8 cellular contexts compared by ENCODE assay signal in genomic region chr20:13638496-13639477, GRCh38. TPM values are rescaled to one million over a fixed set of nuclear protein-coding genes. Genes with fewer than 3 reads are reported as not detected.
A peak's percentile ranks its signal among the peaks of the same experiment; 100 is the strongest.
DNase-seq lines count a peak whose midpoint lies in the region; FAIRE-seq and TF ChIP-seq lines count a peak whose summit lies in the region.

Gene TASP1, minus strand, starts transcription at chr20:13638932. Its CDS starts 8,854 bp downstream, at chr20:13630078.

- peak; percentile 28 for TF ChIP-seq EP300 in neural cell (conservative IDR thresholded peaks at IDR 0.05; ENCODE audit: poor library complexity, severe bottlenecking)
- no peak for TF ChIP-seq EP300 in stomach (IDR thresholded peaks at IDR 0.05)

- TF ChIP-seq POLR2A in H54 (IDR thresholded peaks at IDR 0.05; ENCODE audit: low read depth, low read length): peak; percentile 85; the same call in 1 of the 2 replicates
- TF ChIP-seq POLR2A in Raji (IDR thresholded peaks at IDR 0.05; ENCODE audit: insufficient read depth, low read depth, low read length): peak; percentile 88
- no peak for TF ChIP-seq POLR2A in stomach (IDR thresholded peaks at IDR 0.05)

- H3K4me3 ChIP-seq in Loucy (ENCODE audit: low read length, poor library complexity, severe bottlenecking) (peak within 1 kb of the TSS; percentile 92), neural cell (ENCODE audit: low read length) (peak within 1 kb of the TSS; percentile 96), stomach (peak within 1 kb of the TSS; percentile 89 to 98 (median 92))

- H3K4me2 ChIP-seq in Loucy (ENCODE audit: low read depth, low read length, poor library complexity, severe bottlenecking) (peak within 1 kb of the TSS; percentile 77), neural cell (ENCODE audit: low read length) (peak within 1 kb of the TSS; percentile 93)

- no peak for TF ChIP-seq CTCF in Loucy (conservative IDR thresholded peaks at IDR 0.05; ENCODE audit: low read length)
- peak; percentile 14 for TF ChIP-seq CTCF in neural cell (IDR thresholded peaks at IDR 0.05; ENCODE audit: poor library complexity, severe bottlenecking)
- no peak for TF ChIP-seq CTCF in stomach (IDR thresholded peaks at IDR 0.05)

- H3K9ac ChIP-seq in Loucy (ENCODE audit: low read depth, low read length, poor library complexity, severe bottlenecking) (peak within 1 kb of the TSS; percentile 67), neural cell (ENCODE audit: low read length) (peak within 1 kb of the TSS; percentile 78)

- H3K4me1 ChIP-seq in Loucy (ENCODE audit: insufficient read depth, low read length, poor library complexity, severe bottlenecking) (peaks cover 10% of the 10 kb centered on the region), stomach (peaks cover 0 to 22% (median 9%) of the 10 kb centered on the region in 4 donors)

- H3K27me3 ChIP-seq in Loucy (ENCODE audit: insufficient read depth, low read length, poor library complexity, severe bottlenecking) (peaks cover 40% of the 10 kb centered on the region), neural cell (ENCODE audit: insufficient read depth, low read depth, low read length) (peaks cover 11% of the 10 kb centered on the region), stomach (no peaks in the 10 kb centered on the region)

- H3K27ac ChIP-seq in neural cell (ENCODE audit: low read length) (peak within 1 kb of the TSS; percentile 67), stomach (peak within 1 kb of the TSS; percentile 76 to 88 (median 84))

- H3K36me3 ChIP-seq in Loucy (ENCODE audit: insufficient read depth, low read length): no peaks in the 10 kb centered on the region
- H3K36me3 ChIP-seq in neural cell (ENCODE audit: insufficient read depth, low read length): no peaks in the 10 kb centered on the region
- H3K36me3 ChIP-seq in stomach: no peaks in the 10 kb centered on the region

- intact Hi-C loops in stomach (cut with DNase I; ENCODE audit: low total_unique reads): no loop called here

- DNase-seq in ELF-1 (ENCODE audit: low read depth, low spot score) (peak; percentile 99), H54 (ENCODE audit: insufficient read length, low spot score) (peak; percentile 83), fibroblast of the conjunctiva (ENCODE audit: low read depth) (peak; percentile 92), stomach (peak; percentile 99)
- peak; percentile 98 for DNase-seq in activated effector memory CD4-positive, alpha-beta T cell treated with anti-CD3 and anti-CD28 coated beads, Interleukin-2, amount 50 U/mL, for 16 hours

- H2AFZ ChIP-seq in Loucy (ENCODE audit: low read length) (peak within 1 kb of the TSS; percentile 96), neural cell (ENCODE audit: low read depth, low read length) (peak within 1 kb of the TSS; percentile 94)

- peak; percentile 94 for FAIRE-seq in H54 (lab: Jason Lieb, UNC)

- H3K79me2 ChIP-seq in Loucy (ENCODE audit: insufficient read depth, low read length): peaks cover 19% of the 10 kb centered on the region
- H3K79me2 ChIP-seq in neural cell (replicated peaks; ENCODE audit: insufficient read depth, low read length): peaks cover 23% of the 10 kb centered on the region

- peak; percentile 6 for TF ChIP-seq RAD21 in neural cell (conservative IDR thresholded peaks at IDR 0.05)

- no peaks in the 10 kb centered on the region for H3F3A ChIP-seq in Loucy (ENCODE audit: low read depth)
- peaks cover 3% of the 10 kb centered on the region for H3F3A ChIP-seq in neural cell (ENCODE audit: insufficient read depth, low read length, poor library complexity, severe bottlenecking)

- H4K20me1 ChIP-seq in Loucy (ENCODE audit: insufficient read depth, low read length, poor library complexity, severe bottlenecking): no peaks in the 10 kb centered on the region
- no peaks in the 10 kb centered on the region for H4K20me1 ChIP-seq in neural cell (ENCODE audit: insufficient read depth)

- 1 to 3% (median 1%) methylated on average over 33 to 59 of the region's 59 CpGs for WGBS in stomach, 5 donors

- H3K9me2 ChIP-seq in Loucy (replicated peaks; ENCODE audit: low read depth, low read length) (no peaks in the 10 kb centered on the region), neural cell (ENCODE audit: insufficient read depth, low read length) (no peaks in the 10 kb centered on the region)

- no peaks in the 10 kb centered on the region for H3K9me3 ChIP-seq in Loucy (ENCODE audit: insufficient read depth, low read depth, low read length)
- H3K9me3 ChIP-seq in neural cell (ENCODE audit: low read length): no peaks in the 10 kb centered on the region
- H3K9me3 ChIP-seq in stomach: no peaks in the 10 kb centered on the region

TF ChIP-seq in neural cell, 6 proteins besides CTCF, POLR2A, EP300 and RAD21:
- peak; percentile 43 for TF ChIP-seq SMC3 (conservative IDR thresholded peaks at IDR 0.05; ENCODE audit: poor library complexity)
- TF ChIP-seq, protein P1, sequence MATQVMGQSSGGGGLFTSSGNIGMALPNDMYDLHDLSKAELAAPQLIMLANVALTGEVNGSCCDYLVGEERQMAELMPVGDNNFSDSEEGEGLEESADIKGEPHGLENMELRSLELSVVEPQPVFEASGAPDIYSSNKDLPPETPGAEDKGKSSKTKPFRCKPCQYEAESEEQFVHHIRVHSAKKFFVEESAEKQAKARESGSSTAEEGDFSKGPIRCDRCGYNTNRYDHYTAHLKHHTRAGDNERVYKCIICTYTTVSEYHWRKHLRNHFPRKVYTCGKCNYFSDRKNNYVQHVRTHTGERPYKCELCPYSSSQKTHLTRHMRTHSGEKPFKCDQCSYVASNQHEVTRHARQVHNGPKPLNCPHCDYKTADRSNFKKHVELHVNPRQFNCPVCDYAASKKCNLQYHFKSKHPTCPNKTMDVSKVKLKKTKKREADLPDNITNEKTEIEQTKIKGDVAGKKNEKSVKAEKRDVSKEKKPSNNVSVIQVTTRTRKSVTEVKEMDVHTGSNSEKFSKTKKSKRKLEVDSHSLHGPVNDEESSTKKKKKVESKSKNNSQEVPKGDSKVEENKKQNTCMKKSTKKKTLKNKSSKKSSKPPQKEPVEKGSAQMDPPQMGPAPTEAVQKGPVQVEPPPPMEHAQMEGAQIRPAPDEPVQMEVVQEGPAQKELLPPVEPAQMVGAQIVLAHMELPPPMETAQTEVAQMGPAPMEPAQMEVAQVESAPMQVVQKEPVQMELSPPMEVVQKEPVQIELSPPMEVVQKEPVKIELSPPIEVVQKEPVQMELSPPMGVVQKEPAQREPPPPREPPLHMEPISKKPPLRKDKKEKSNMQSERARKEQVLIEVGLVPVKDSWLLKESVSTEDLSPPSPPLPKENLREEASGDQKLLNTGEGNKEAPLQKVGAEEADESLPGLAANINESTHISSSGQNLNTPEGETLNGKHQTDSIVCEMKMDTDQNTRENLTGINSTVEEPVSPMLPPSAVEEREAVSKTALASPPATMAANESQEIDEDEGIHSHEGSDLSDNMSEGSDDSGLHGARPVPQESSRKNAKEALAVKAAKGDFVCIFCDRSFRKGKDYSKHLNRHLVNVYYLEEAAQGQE (IDR thresholded peaks at IDR 0.05; ENCODE audit: borderline replicate concordance): peak; percentile 67
- TF ChIP-seq EZH2 (IDR thresholded peaks at IDR 0.05; ENCODE audit: borderline replicate concordance, insufficient read depth, low read length, poor library complexity, severe bottlenecking): no peak
- peak; percentile 84 for TF ChIP-seq POLR2AphosphoS5 (IDR thresholded peaks at IDR 0.05)
- peak; percentile 94 for TF ChIP-seq MXI1 (conservative IDR thresholded peaks at IDR 0.05; ENCODE audit: poor library complexity, severe bottlenecking)
- peak; percentile 76 for TF ChIP-seq TAF1 (IDR thresholded peaks at IDR 0.05; ENCODE audit: low read depth)
TF ChIP-seq in neural cell: peak in this region for 5.

RNA-seq across cellular contexts. Expression of gene TASP1, which starts in this region (rescaled TPM):
- polyA plus RNA-seq in neural cell: 20.2 and 22.7 TPM in 2 replicates
- polyA minus RNA-seq in neural cell: 34.6 and 36.5 TPM in 2 replicates
- total RNA-seq in stomach: 10 to 100 TPM in 2 of 5 donors, 1 to 10 TPM in 3; 2.9 to 33.8 (median 9.3) TPM
- polyA plus RNA-seq in stomach: 1 to 10 TPM; 4.2 to 4.8 (median 4.3) TPM

Comparison
In these comparisons a context has a peak if more than half of its experiments do, and no peak if none do; other contexts are left out.
1. Peak in every context shown above with its lines: DNase-seq, H3K4me3 ChIP-seq and H3K27ac ChIP-seq.
2. POLR2A ChIP-seq: peak in H54 (single experiment) and Raji (single experiment); none in stomach (0 of 4).